Comparison of ENCODE assay signal across 9 cellular contexts in genomic region chr17:76276461-76277299, GRCh38. TPM values are rescaled to one million over a fixed set of nuclear protein-coding genes. Genes with fewer than 3 reads are reported as not detected.
A peak's percentile ranks its signal among the peaks of the same experiment; 100 is the strongest.
DNase-seq lines count a peak whose midpoint lies in the region; ATAC-seq and TF ChIP-seq lines count a peak whose summit lies in the region.
"Had no signal": no experiment of that assay in that cellular context is flagged by ENCODE, and none has a peak within 500 bp of the region (broad histone marks: within the 10 kb centered on the region; RNA-seq: fewer than 3 reads in every experiment).

No MANE protein-coding gene starts in this region.

- DNase-seq in AG08396 (ENCODE audit: low spot score), result peak; percentile 67
- peak; percentile 80 for DNase-seq in EH (ENCODE audit: low read depth)
- peak; percentile 54 for DNase-seq in T1000 (lab: John Stamatoyannopoulos, UW)
- DNase-seq in fibroblast of villous mesenchyme (ENCODE audit: low read depth), result peak; percentile 58
- no peak for DNase-seq in left colon
- DNase-seq in COLO668 (lab: John Stamatoyannopoulos, UW; ENCODE audit: unreplicated experiment), result no peak
- no peak for DNase-seq in iPS-NIHi7 (ENCODE audit: extremely low spot score)

- intact Hi-C loops in left colon (cut with DNase I, micrococcal nuclease), result loop anchor here in 1 of 2 donors (5.0 to 10.0 kb wide), 2 partner anchors 94 to 152 kb away; no protein-coding TSS in a partner anchor

- ATAC-seq in left colon (no peak), GM21717 (IDR thresholded peaks at IDR 0.05; ENCODE audit: unreplicated experiment) (no peak)

- no peak overlapping the region for H3K4me3 ChIP-seq in fibroblast of villous mesenchyme (ENCODE audit: low read depth, low read length)
- H3K4me3 ChIP-seq: skin epidermis had no signal

- no peak for TF ChIP-seq CTCF in fibroblast of villous mesenchyme (IDR thresholded peaks at IDR 0.05; ENCODE audit: insufficient read depth, low read depth, low read length)

RNA-seq across cellular contexts. Expression of gene UBALD2, which starts 11.5 kb away (rescaled TPM):
- total RNA-seq in fibroblast of villous mesenchyme (5.5 and 5.6 TPM in 2 replicates), left colon (100 to 1,000 TPM in 1 of 2 donors, 10 to 100 TPM in 1; 75.6 to 113 TPM)

RNA-seq across cellular contexts. Expression of gene QRICH2, which starts 31.4 kb away (rescaled TPM):
- total RNA-seq in fibroblast of villous mesenchyme (2.2 and 2.6 TPM in 2 replicates), left colon (1 to 10 TPM; 1.9 to 2.3 TPM)

RNA-seq across cellular contexts. Expression of gene RNF157, which starts 36.4 kb away (rescaled TPM):
- total RNA-seq in fibroblast of villous mesenchyme, result 4.7 and 10.0 TPM in 2 replicates
- total RNA-seq in left colon, result 10 to 100 TPM; 23.6 to 89.3 TPM

Comparison
In these comparisons a context has a peak if more than half of its experiments do, and no peak if none do; other contexts are left out.
1. DNase-seq: peak in AG08396 (single experiment), EH (single experiment), T1000 (single experiment) and fibroblast of villous mesenchyme (single experiment); none in left colon (0 of 2), COLO668 (single experiment) and iPS-NIHi7 (single experiment).
2. RNA of gene UBALD2, which starts 11.5 kb away (total RNA-seq): 75.6 to 113 TPM in left colon; 5.5 to 5.6 TPM in fibroblast of villous mesenchyme; every median in the first group is over 10 times any median in the second.